Comparison of ENCODE assay signal across 14 cellular contexts in genomic region chr18:37335337-37335736, GRCh38.
DNase-seq lines count a peak whose midpoint lies in the region; ATAC-seq, FAIRE-seq and TF ChIP-seq lines count a peak whose summit lies in the region.
"Had no signal": no experiment of that assay in that cellular context is flagged by ENCODE, and none has a peak within 500 bp of the region (broad histone marks: within the 10 kb centered on the region; RNA-seq: fewer than 3 reads in every experiment).

No MANE protein-coding gene starts in this region.

- no peak for TF ChIP-seq POLR2A in H1 (IDR thresholded peaks at IDR 0.05; ENCODE audit: control extremely low read depth in 1 of 2, low read depth in 2 of 2, low read length in 2 of 2)

- TF ChIP-seq RAD21 in Ishikawa (IDR thresholded peaks at IDR 0.05; ENCODE audit: low read depth) (peak; percentile 33; the same call in 1 of the 2 replicates), H1 (IDR thresholded peaks at IDR 0.05 in 1 of 2, conservative IDR thresholded peaks at IDR 0.05 in 1 of 2; ENCODE audit: low read depth in 2 of 2, low read length in 2 of 2) (peak; percentile 42 to 49)

- 0 out of 2 replicates have a peak, but pooled peaks have one; percentile 19 for TF ChIP-seq CTCF in BJ (IDR thresholded peaks at IDR 0.05; ENCODE audit: insufficient read depth, low read depth, low read length)
- TF ChIP-seq CTCF in H1 (IDR thresholded peaks at IDR 0.05; ENCODE audit: control extremely low read depth in 1 of 3, insufficient read depth in 1 of 3, low read depth in 1 of 3, low read length in 3 of 3): peak; percentile 25 to 59 (median 44); a peak in 3 of 4 replicates
- no peak for TF ChIP-seq CTCF in mucosa of descending colon (IDR thresholded peaks at IDR 0.05)

- ATAC-seq in mucosa of descending colon (peak; percentile 28), HG03439 (IDR thresholded peaks at IDR 0.05; ENCODE audit: unreplicated experiment) (no peak)

- H3K4me1 ChIP-seq in H1 (replicated peaks in 1 of 4; ENCODE audit: control insufficient read depth in 3 of 4, insufficient read depth in 4 of 4, low read length in 3 of 4) (peaks cover 0 to 4% (median 1%) of the 10 kb centered on the region in 4 experiments; a peak in 4 of 7 replicates), mucosa of descending colon (ENCODE audit: low read depth) (no peaks in the 10 kb centered on the region)
- H3K4me1 ChIP-seq: heart right ventricle, transverse colon had no signal

- H2BK120ac ChIP-seq in H1 (replicated peaks; ENCODE audit: low read depth, low read length): no peak overlapping the region

- no peak overlapping the region for H3K23ac ChIP-seq in H1 (ENCODE audit: insufficient read length)

- H2BK15ac ChIP-seq in H1 (ENCODE audit: low read length): peak overlapping the region; percentile 97; the same call in 1 of the 2 replicates

- H2BK12ac ChIP-seq in H1 (ENCODE audit: low read depth, low read length): peak overlapping the region; percentile 6; the same call in 1 of the 2 replicates

- H2BK5ac ChIP-seq in H1 (ENCODE audit: low read depth, low read length): no peak overlapping the region

- H3K4me3 ChIP-seq in BJ (ENCODE audit: low read depth, low read length) (no peak overlapping the region), H1 (ENCODE audit: extremely low read depth in 1 of 4, insufficient read depth in 2 of 4, low read depth in 3 of 4, low read length in 4 of 4) (no peak overlapping the region), mucosa of descending colon (no peak overlapping the region)
- H3K4me3 ChIP-seq: heart right ventricle, ovary, transverse colon had no signal

- H4K5ac ChIP-seq in H1 (ENCODE audit: insufficient read length, low read depth, low read length): no peak overlapping the region

- intact Hi-C loops in mucosa of descending colon (cut with DNase I, micrococcal nuclease): no loop called here

- 0 out of 7 replicates have a peak overlapping the region, but pooled peaks of 1 of the 4 experiments have one; percentile 27 for H3K9ac ChIP-seq in H1 (replicated peaks in 1 of 4; ENCODE audit: extremely low read depth in 1 of 4, low read depth in 3 of 4, low read length in 3 of 4)

- no peak overlapping the region for H2AFZ ChIP-seq in H1 (ENCODE audit: low read length)

- TF ChIP-seq EP300 in Ishikawa (IDR thresholded peaks at IDR 0.05; ENCODE audit: borderline replicate concordance) (no peak), H1 (IDR thresholded peaks at IDR 0.05; ENCODE audit: borderline replicate concordance in 1 of 2, low read depth in 2 of 2, low read length in 2 of 2) (no peak)

- H3K56ac ChIP-seq in H1 (replicated peaks; ENCODE audit: insufficient read length, low read depth, low read length): no peak overlapping the region

- no peaks in the 10 kb centered on the region for H3K79me2 ChIP-seq in H1 (ENCODE audit: control insufficient read depth in 1 of 2, insufficient read depth in 2 of 2, low read length in 2 of 2)

- no peak overlapping the region for H3K4ac ChIP-seq in H1 (replicated peaks; ENCODE audit: insufficient read length, low read depth, low read length)

- no peak overlapping the region for H3K27ac ChIP-seq in H1 (ENCODE audit: low read depth, low read length)
- H3K27ac ChIP-seq: heart right ventricle, ovary, transverse colon had no signal

- H3K9me3 ChIP-seq in H1 (ENCODE audit: insufficient read depth in 2 of 2, low read depth in 1 of 2, low read length in 1 of 2) (no peaks in the 10 kb centered on the region), mucosa of descending colon (no peaks in the 10 kb centered on the region)
- H3K9me3 ChIP-seq: heart right ventricle, ovary, transverse colon had no signal

- H4K91ac ChIP-seq in H1 (replicated peaks; ENCODE audit: insufficient read length, low read length): peak overlapping the region; percentile 94

- H3K79me1 ChIP-seq in H1 (ENCODE audit: low read depth, low read length): no peaks in the 10 kb centered on the region

- H3K4me2 ChIP-seq in H1 (ENCODE audit: insufficient read depth in 1 of 2, low read depth in 2 of 2, low read length in 2 of 2): no peak overlapping the region

- no peak overlapping the region for H3K18ac ChIP-seq in H1 (ENCODE audit: extremely low read depth, low read length)

- H3K36me3 ChIP-seq in BJ (ENCODE audit: control insufficient read depth, insufficient read depth, low read length) (no peaks in the 10 kb centered on the region), H1 (ENCODE audit: control insufficient read depth in 2 of 4, insufficient read depth in 4 of 4, low read length in 3 of 4) (no peaks in the 10 kb centered on the region), mucosa of descending colon (ENCODE audit: low read depth) (no peaks in the 10 kb centered on the region)
- H3K36me3 ChIP-seq: heart right ventricle, ovary, transverse colon had no signal

- POLR2A ChIA-PET in BJ (lab: Charles Lee) (no interaction called here), H1 (lab: Charles Lee; ENCODE audit: partially characterized antibody) (interaction anchor here (0.9 kb wide), 1 partner anchor 11 kb away, joined by 3 read pairs; no protein-coding TSS in a partner anchor)

- H3K23me2 ChIP-seq in H1 (ENCODE audit: low read depth, low read length): no peaks in the 10 kb centered on the region; the same call in 1 of the 2 replicates

- peak overlapping the region; percentile 2; the same call in 1 of the 2 replicates for H4K8ac ChIP-seq in H1 (ENCODE audit: extremely low read depth, insufficient read depth, low read length)

- 90% methylated on average over 4 of the region's 4 CpGs; no CpG with 5 or more reads in 1 of the 2 experiments for WGBS in H1 (ENCODE audit: extremely low coverage in 1 of 2, insufficient coverage in 1 of 2, insufficient read length in 1 of 2, insufficient replicate concordance in 2 of 2, low coverage in 1 of 2, low lambda C conversion rate in 2 of 2, missing lambda C conversion rate in 1 of 2), 2 experiments

- CTCF ChIA-PET in BJ (lab: Yijun Ruan, JAX) (interaction anchor here (1.0 to 4.1 kb wide), 3 partner anchors 7 to 18 kb away, joined by 3 to 24 read pairs (median 11); no protein-coding TSS in a partner anchor), H1 (lab: Charles Lee; ENCODE audit: partially characterized antibody) (interaction anchor here (0.7 to 8.5 kb wide), 20 partner anchors 8 to 402 kb away, joined by 3 to 111 read pairs (median 4); no protein-coding TSS in a partner anchor)

- H3K27me3 ChIP-seq in BJ (ENCODE audit: control insufficient read depth, insufficient read depth, low read length) (no peaks in the 10 kb centered on the region; the same call in 1 of the 2 replicates), H1 (replicated peaks in 1 of 4; ENCODE audit: control insufficient read depth in 3 of 4, extremely low read depth in 1 of 4, insufficient read depth in 3 of 4, low read length in 3 of 4) (0 out of 7 replicates have a peak, but pooled peaks cover 0 to 5% (median 0%) of the 10 kb centered on the region in 4 experiments)
- H3K27me3 ChIP-seq: ovary, transverse colon had no signal

- DNase-seq in BJ (ENCODE audit: low read depth): no peak
- DNase-seq in H1 (ENCODE audit: low read depth in 1 of 2, low spot score in 2 of 2): no peak
- peak in 1 of 3 donors; percentile 19 for DNase-seq in mucosa of descending colon
- DNase-seq in NCI-H446 treated with DMSO at 0.1 percent for 48 hours (lab: John Stamatoyannopoulos, UW): no peak
- no peak for DNase-seq in NCI-H1105 treated with DMSO at 0.1 percent for 48 hours (lab: John Stamatoyannopoulos, UW)
- DNase-seq in NCI-H1694 (lab: John Stamatoyannopoulos, UW): no peak
- DNase-seq: central memory CD4-positive, alpha-beta T cell; DMS79 treated with DMSO at 0.1 percent for 48 hours; heart right ventricle; NCI-H345; transverse colon had no signal

- no peak overlapping the region for H3K14ac ChIP-seq in H1 (ENCODE audit: insufficient read length)

- H2AK5ac ChIP-seq in H1 (ENCODE audit: low read depth, low read length): no peak overlapping the region

- FAIRE-seq in H1 (lab: Jason Lieb, UNC): no peak

- no peaks in the 10 kb centered on the region for H4K20me1 ChIP-seq in H1 (replicated peaks in 1 of 2; ENCODE audit: control insufficient read depth in 1 of 2, insufficient read depth in 2 of 2, low read length in 2 of 2)

- no peak overlapping the region for H2BK20ac ChIP-seq in H1 (ENCODE audit: low read length)

TF ChIP-seq in Ishikawa, 13 proteins besides CTCF, POLR2A, EP300 and RAD21 (continues in another document):
- TF ChIP-seq MAX (IDR thresholded peaks at IDR 0.05): no peak
- no peak for TF ChIP-seq FOXM1 (IDR thresholded peaks at IDR 0.05; ENCODE audit: borderline replicate concordance, low read depth)
- no peak for TF ChIP-seq TCF12 (IDR thresholded peaks at IDR 0.05; ENCODE audit: low read depth)
- no peak for TF ChIP-seq CREB1 (IDR thresholded peaks at IDR 0.05; ENCODE audit: low read depth)
- TF ChIP-seq YY1 (IDR thresholded peaks at IDR 0.05; ENCODE audit: low read depth): no peak
- no peak for TF ChIP-seq NFIC (IDR thresholded peaks at IDR 0.05)
- TF ChIP-seq TAF1 (IDR thresholded peaks at IDR 0.05; ENCODE audit: low read depth): no peak

TF ChIP-seq in H1, 55 proteins besides CTCF, POLR2A, EP300 and RAD21:
- no peak for TF ChIP-seq E2F6 (IDR thresholded peaks at IDR 0.05)
- TF ChIP-seq CHD2 (IDR thresholded peaks at IDR 0.05; ENCODE audit: low read length): no peak
- no peak for TF ChIP-seq EZH2 (IDR thresholded peaks at IDR 0.05; ENCODE audit: low read depth, low read length, severe bottlenecking)
- TF ChIP-seq PHF8 (conservative IDR thresholded peaks at IDR 0.05; ENCODE audit: low read depth, low read length): no peak
- TF ChIP-seq USF2 (IDR thresholded peaks at IDR 0.05; ENCODE audit: low read length): no peak
- TF ChIP-seq TAF7 (optimal IDR thresholded peaks at IDR 0.05; ENCODE audit: borderline replicate concordance, low read depth, low read length): no peak
